Comparison of ENCODE assay signal across 8 cellular contexts in the genomic region with DNA sequence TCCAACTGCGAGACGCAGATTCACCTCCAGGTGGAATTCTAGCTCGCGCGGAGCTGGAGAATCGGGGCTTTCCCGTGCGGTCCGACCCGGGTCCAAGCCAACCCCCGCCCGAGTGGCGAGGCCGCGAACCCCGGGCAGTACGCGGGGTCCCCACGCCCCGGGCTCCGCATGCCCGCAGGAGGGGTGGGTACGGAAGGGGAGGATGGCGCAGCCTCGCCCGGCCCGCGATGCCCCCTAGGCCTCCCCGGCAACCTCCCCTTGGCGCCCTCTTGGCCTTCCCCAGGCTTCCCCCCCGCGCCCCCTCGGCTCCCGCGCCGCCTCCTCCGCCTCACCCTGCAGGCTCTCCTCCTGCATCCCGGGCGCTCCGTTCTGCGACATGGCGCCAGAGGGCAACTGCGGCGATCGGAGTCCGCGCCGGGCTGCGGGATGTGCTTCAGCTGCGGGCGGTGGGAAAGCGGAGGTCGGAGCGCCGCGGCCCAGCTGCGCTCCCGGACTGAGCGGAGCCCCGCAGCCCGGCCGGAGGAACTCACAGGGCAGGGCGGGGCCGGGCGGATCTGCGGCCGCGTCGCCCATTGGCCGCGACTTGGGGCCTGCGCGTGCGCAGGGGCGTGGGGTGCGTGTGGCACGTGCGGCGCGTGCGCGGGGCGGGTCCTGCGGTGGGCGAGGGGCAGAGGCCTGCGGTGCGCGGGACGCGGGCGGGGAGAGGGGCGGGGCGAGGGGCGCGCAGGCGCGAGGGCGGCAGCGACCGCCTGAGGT. TPM values are rescaled to one million over a fixed set of nuclear protein-coding genes. Genes with fewer than 3 reads are reported as not detected.
DNase-seq lines count a peak whose midpoint lies in the region; ATAC-seq and TF ChIP-seq lines count a peak whose summit lies in the region.

Gene BNIP3, minus strand, starts transcription at position 495 of the 756 bp plus-strand sequence. Its CDS starts 117 bp downstream, at position 378.

- TF ChIP-seq POLR2A in GM10847 (IDR thresholded peaks at IDR 0.05; ENCODE audit: extremely low read depth, insufficient read length), result peak; percentile 55

- H3K27me3 ChIP-seq in psoas muscle (ENCODE audit: insufficient read depth in 3 of 3, low read length in 2 of 3), result no peaks in the 10 kb centered on the region

- TF ChIP-seq CTCF in HFF-Myc (IDR thresholded peaks at IDR 0.05; ENCODE audit: low read depth, low read length, missing control alignments), result no peak
- TF ChIP-seq CTCF in psoas muscle (IDR thresholded peaks at IDR 0.05), result peak; percentile 21

- H3K4me3 ChIP-seq in HFF-Myc (replicated peaks; ENCODE audit: low read depth, low read length) (peak within 1 kb of the TSS; percentile 76), psoas muscle (peak within 1 kb of the TSS; percentile 91), urinary bladder (ENCODE audit: low read depth, low read length) (peak within 1 kb of the TSS; percentile 84)

- H3K36me3 ChIP-seq in psoas muscle (ENCODE audit: insufficient read depth in 1 of 2, low read depth in 1 of 2) (peaks cover 0 to 4% of the 10 kb centered on the region in 2 donors), urinary bladder (ENCODE audit: insufficient read depth) (no peaks in the 10 kb centered on the region)

- DNase-seq in HFF-Myc (ENCODE audit: extremely low read depth, low read depth), result peak; percentile 39
- peak; percentile 80 for DNase-seq in NCI-H1092 treated with DMSO at 0.1 percent for 48 hours (lab: John Stamatoyannopoulos, UW)
- DNase-seq in T-helper 2 cell, result peak; percentile 92 to 94 (median 92)
- DNase-seq in left ventricle myocardium superior, result peak; percentile 99
- peak; percentile 97 to 98 for DNase-seq in psoas muscle

- intact Hi-C loops in left ventricle myocardium superior (cut with micrococcal nuclease) (no loop called here), psoas muscle (cut with DNase I) (loop anchor here in 1 of 2 donors (2.0 kb wide), 1 partner anchor 41 kb away; no protein-coding TSS in a partner anchor)

- WGBS in psoas muscle, 3 donors, result 0 to 1% (median 0%) methylated on average over 56 to 100 of the region's 100 CpGs
- WGBS in urinary bladder, result under 1% methylated on average over 100 of the region's 100 CpGs

- H3K4me1 ChIP-seq in psoas muscle, result peaks cover 21% of the 10 kb centered on the region
- no peaks in the 10 kb centered on the region for H3K4me1 ChIP-seq in urinary bladder (ENCODE audit: insufficient read depth)

- no peaks in the 10 kb centered on the region for H3K9me3 ChIP-seq in psoas muscle

- ATAC-seq in left ventricle myocardium superior, result peak; percentile 94
- ATAC-seq in psoas muscle, result peak; percentile 87 to 94 (median 88)

- peak within 1 kb of the TSS; percentile 33 for H3K27ac ChIP-seq in angular gyrus (ENCODE audit: low read depth, low read length)
- H3K27ac ChIP-seq in psoas muscle, result peak within 1 kb of the TSS; percentile 86
- no peak within 1 kb of the TSS for H3K27ac ChIP-seq in urinary bladder (ENCODE audit: low read depth)

RNA-seq across cellular contexts. Expression of gene BNIP3, which starts in this region (rescaled TPM):
- total RNA-seq in left ventricle myocardium superior (142 TPM), psoas muscle (100 to 1,000 TPM in 3 of 4 donors, 10 to 100 TPM in 1; 93.5 to 165 (median 151) TPM), urinary bladder (24.1 TPM)
- polyA plus RNA-seq in psoas muscle (100 to 1,000 TPM in 2 of 3 donors, 10 to 100 TPM in 1; 85.9 to 210 (median 133) TPM), urinary bladder (50.5 TPM)

Comparison
In these comparisons a context has a peak if more than half of its experiments do, and no peak if none do; other contexts are left out.
1. DNase-seq: peak in every context shown above with its lines; median percentile 99 in left ventricle myocardium superior; 98 in psoas muscle; 92 in T-helper 2 cell; 80 in NCI-H1092 treated with DMSO at 0.1 percent for 48 hours; 39 in HFF-Myc.